20 cellular contexts compared by ENCODE assay signal in the genomic region with DNA sequence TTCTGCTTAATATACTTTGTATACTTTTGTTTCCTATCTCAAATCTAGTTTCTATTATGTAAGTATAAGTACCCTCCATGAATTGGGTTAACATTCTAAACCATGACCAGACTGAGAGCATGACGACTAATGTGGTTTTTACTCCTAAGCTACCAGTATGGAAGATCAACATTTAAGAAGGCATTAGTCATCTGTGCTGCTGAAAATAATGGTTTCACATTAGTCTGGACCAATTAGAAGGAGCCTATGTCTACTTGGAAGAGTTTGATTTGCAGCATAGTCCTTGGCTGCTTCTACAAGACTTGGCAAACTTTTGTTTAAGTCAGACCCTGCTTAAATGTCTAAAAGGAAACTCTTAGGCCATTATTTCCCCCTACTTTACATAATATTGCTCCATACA.
DNase-seq lines count a peak whose midpoint lies in the region; ATAC-seq and TF ChIP-seq lines count a peak whose summit lies in the region.
"Had no signal": no experiment of that assay in that cellular context is flagged by ENCODE, and none has a peak within 500 bp of the region (broad histone marks: within the 10 kb centered on the region; RNA-seq: fewer than 3 reads in every experiment).

No MANE protein-coding gene starts in this region.

- TF ChIP-seq CTCF in DND-41 (IDR thresholded peaks at IDR 0.05; ENCODE audit: borderline replicate concordance, extremely low read depth, low read length, poor library complexity, severe bottlenecking) (no peak), gastroesophageal sphincter (IDR thresholded peaks at IDR 0.05) (no peak), glutamatergic neuron (IDR thresholded peaks at IDR 0.05; ENCODE audit: partially characterized antibody, unreplicated experiment) (no peak)

- no peaks in the 10 kb centered on the region for H4K20me1 ChIP-seq in DND-41 (ENCODE audit: insufficient read depth, low read length)

- H2AFZ ChIP-seq in DND-41 (ENCODE audit: low read depth, low read length) = no peak overlapping the region

- H3K27ac Mint-ChIP-seq in activated T-helper 17 cell treated with anti-CD3 and anti-CD28 coated beads, Interleukin-2, amount 50 U/mL, for 72 hours = no peak overlapping the region
- H3K27ac Mint-ChIP-seq in glutamatergic neuron (ENCODE audit: unreplicated experiment) = no peak overlapping the region
- H3K27ac Mint-ChIP-seq: activated CD8-positive, alpha-beta memory T cell treated with anti-CD3 and anti-CD28 coated beads, Interleukin-2, amount 10 ng/mL, durations not matched to agents 7 days and 5 days; type B pancreatic cell had no signal

- no peaks in the 10 kb centered on the region for H3K4me1 Mint-ChIP-seq in activated T-helper 17 cell treated with anti-CD3 and anti-CD28 coated beads, Interleukin-2, amount 50 U/mL, for 72 hours
- no peaks in the 10 kb centered on the region for H3K4me1 Mint-ChIP-seq in glutamatergic neuron (ENCODE audit: low read depth, unreplicated experiment)
- H3K4me1 Mint-ChIP-seq: activated CD8-positive, alpha-beta memory T cell treated with anti-CD3 and anti-CD28 coated beads, Interleukin-2, amount 10 ng/mL, durations not matched to agents 7 days and 5 days; neural crest cell had no signal

- no peaks in the 10 kb centered on the region for H3K4me1 ChIP-seq in DND-41 (ENCODE audit: insufficient read depth, low read length)
- H3K4me1 ChIP-seq in gastroesophageal sphincter = peaks cover 0 to 6% (median 0%) of the 10 kb centered on the region in 3 donors

- H3K4me2 ChIP-seq in DND-41 (ENCODE audit: insufficient read depth, low read length) = no peak overlapping the region

- peaks cover 11% of the 10 kb centered on the region for H3K36me3 Mint-ChIP-seq in activated T-helper 17 cell treated with anti-CD3 and anti-CD28 coated beads, Interleukin-2, amount 50 U/mL, for 72 hours (ENCODE audit: low read depth)
- H3K36me3 Mint-ChIP-seq in glutamatergic neuron (ENCODE audit: unreplicated experiment) = peaks cover 14% of the 10 kb centered on the region

- DNase-seq in DND-41 (no peak), NCI-H524 (lab: John Stamatoyannopoulos, UW) (no peak), DMS79 (lab: John Stamatoyannopoulos, UW) (no peak), NCI-H1930 (lab: John Stamatoyannopoulos, UW) (no peak), glutamatergic neuron (no peak)
- DNase-seq: activated CD8-positive, alpha-beta memory T cell treated with anti-CD3 and anti-CD28 coated beads, Interleukin-2, amount 10 ng/mL, durations not matched to agents 7 days and 5 days; activated naive CD4-positive, alpha-beta T cell; BE2C; NCI-H187 treated with DMSO at 0.1 percent for 48 hours; NCI-H526; RPMI8226; stimulated activated CD4-positive, alpha-beta T cell treated with anti-CD3 and anti-CD28 coated beads, Interleukin-4, amount 100 ng/mL, for 4 hours; SW 1271 had no signal

- no peak overlapping the region for H3K4me3 Mint-ChIP-seq in activated T-helper 17 cell treated with anti-CD3 and anti-CD28 coated beads, Interleukin-2, amount 50 U/mL, for 72 hours
- H3K4me3 Mint-ChIP-seq in glutamatergic neuron (ENCODE audit: unreplicated experiment) = no peak overlapping the region
- H3K4me3 Mint-ChIP-seq: activated CD8-positive, alpha-beta memory T cell treated with anti-CD3 and anti-CD28 coated beads, Interleukin-2, amount 10 ng/mL, durations not matched to agents 7 days and 5 days; neural crest cell; type B pancreatic cell had no signal

- 78 to 85% methylated on average over 1 of the region's 1 CpG for WGBS in gastroesophageal sphincter (ENCODE audit: low coverage in 1 of 2), 2 donors

- peaks cover 3% of the 10 kb centered on the region for H3K9me3 ChIP-seq in DND-41 (ENCODE audit: insufficient read depth, low read length, severe bottlenecking)
- peaks cover 0 to 6% (median 0%) of the 10 kb centered on the region in 3 donors for H3K9me3 ChIP-seq in gastroesophageal sphincter
- H3K9me3 ChIP-seq: BE2C had no signal

- H3K27me3 Mint-ChIP-seq in activated T-helper 17 cell treated with anti-CD3 and anti-CD28 coated beads, Interleukin-2, amount 50 U/mL, for 72 hours = no peaks in the 10 kb centered on the region
- H3K27me3 Mint-ChIP-seq in glutamatergic neuron (ENCODE audit: unreplicated experiment) = no peaks in the 10 kb centered on the region
- H3K27me3 Mint-ChIP-seq: activated CD8-positive, alpha-beta memory T cell treated with anti-CD3 and anti-CD28 coated beads, Interleukin-2, amount 10 ng/mL, durations not matched to agents 7 days and 5 days; type B pancreatic cell had no signal

- no peak for TF ChIP-seq EP300 in gastroesophageal sphincter (IDR thresholded peaks at IDR 0.05)

- no peak overlapping the region for H3K9ac ChIP-seq in DND-41 (ENCODE audit: low read depth, low read length)

- H3K9me3 Mint-ChIP-seq in activated T-helper 17 cell treated with anti-CD3 and anti-CD28 coated beads, Interleukin-2, amount 50 U/mL, for 72 hours = peaks cover 14% of the 10 kb centered on the region
- H3K9me3 Mint-ChIP-seq in glutamatergic neuron (ENCODE audit: unreplicated experiment) = no peaks in the 10 kb centered on the region
- H3K9me3 Mint-ChIP-seq: type B pancreatic cell had no signal

- TF ChIP-seq POLR2A in gastroesophageal sphincter (IDR thresholded peaks at IDR 0.05) = no peak

- H3K36me3 ChIP-seq in DND-41 (ENCODE audit: insufficient read depth, low read length) = no peaks in the 10 kb centered on the region
- H3K36me3 ChIP-seq in gastroesophageal sphincter = no peaks in the 10 kb centered on the region
- H3K36me3 ChIP-seq: BE2C had no signal

- H3K4me3 ChIP-seq in DND-41 (ENCODE audit: low read depth in 1 of 2, low read length in 2 of 2) (no peak overlapping the region), gastroesophageal sphincter (no peak overlapping the region)

- no peak overlapping the region for H3K27ac ChIP-seq in DND-41 (ENCODE audit: low read length)
- H3K27ac ChIP-seq in gastroesophageal sphincter = no peak overlapping the region
- H3K27ac ChIP-seq: VCaP had no signal

- H3K27me3 ChIP-seq in DND-41 (ENCODE audit: insufficient read depth, low read length, poor library complexity) (no peaks in the 10 kb centered on the region), gastroesophageal sphincter (no peaks in the 10 kb centered on the region)
- H3K27me3 ChIP-seq: BE2C had no signal

- peak; percentile 49; the same call in 2 of the 3 replicates for ATAC-seq in DND-41 (ENCODE audit: insufficient read depth, low read depth)
- ATAC-seq in HG02642 (IDR thresholded peaks at IDR 0.05; ENCODE audit: poor library complexity, unreplicated experiment) = peak; percentile 39
- peak; percentile 68 for ATAC-seq in activated T-helper 17 cell treated with anti-CD3 and anti-CD28 coated beads, Interleukin-2, amount 50 U/mL, for 72 hours (replicated peaks)
- peak; percentile 39 for ATAC-seq in gastroesophageal sphincter
- ATAC-seq: activated CD8-positive, alpha-beta memory T cell treated with anti-CD3 and anti-CD28 coated beads, Interleukin-2, amount 10 ng/mL, durations not matched to agents 7 days and 5 days; HCT116 had no signal

- H3K79me2 ChIP-seq in DND-41 (ENCODE audit: insufficient read depth, low read length) = no peaks in the 10 kb centered on the region
